10 cellular contexts compared by ENCODE assay signal in genomic region chr3:121529308-121529707, GRCh38. TPM values are rescaled to one million over a fixed set of nuclear protein-coding genes. Genes with fewer than 3 reads are reported as not detected.
DNase-seq lines count a peak whose midpoint lies in the region; ATAC-seq and TF ChIP-seq lines count a peak whose summit lies in the region.
"Had no signal": no experiment of that assay in that cellular context is flagged by ENCODE, and none has a peak within 500 bp of the region (broad histone marks: within the 10 kb centered on the region; RNA-seq: fewer than 3 reads in every experiment).

No MANE protein-coding gene starts in this region.

- POLR2A ChIA-PET in activated CD8-positive, alpha-beta T cell treated with anti-CD3 and anti-CD28 coated beads, Interleukin-2, amount 10 ng/mL, durations not matched to agents 7 days and 5 days (lab: Charles Lee): no interaction called here

- WGBS in aorta, 2 donors: 33 to 34% methylated on average over 3 of the region's 3 CpGs

- DNase-seq in D341Med (ENCODE audit: low spot score) (peak; percentile 44), HuH-7.5 (ENCODE audit: low spot score) (peak; percentile 18), T47D (ENCODE audit: low read depth in 1 of 2, low spot score in 1 of 2) (peak; percentile 10 to 16), lower lobe of right lung (no peak), GF-D8 (lab: John Stamatoyannopoulos, UW) (no peak), aorta (no peak), GM19240 (ENCODE audit: insufficient read length, low spot score) (no peak)
- DNase-seq in activated CD8-positive, alpha-beta T cell treated with anti-CD3 and anti-CD28 coated beads, Interleukin-2, amount 10 ng/mL, durations not matched to agents 7 days and 5 days: no peak

- CTCF ChIA-PET in activated CD8-positive, alpha-beta T cell treated with anti-CD3 and anti-CD28 coated beads, Interleukin-2, amount 10 ng/mL, durations not matched to agents 7 days and 5 days (lab: Charles Lee): interaction anchor here (0.7 to 2.0 kb wide), 2 partner anchors 13 to 180 kb away, joined by 3 to 6 read pairs; no protein-coding TSS in a partner anchor

- H3K36me3 ChIP-seq in lower lobe of right lung: no peaks in the 10 kb centered on the region
- H3K36me3 ChIP-seq in aorta (ENCODE audit: control insufficient read depth in 1 of 2, insufficient read depth in 2 of 2, low read length in 1 of 2): no peaks in the 10 kb centered on the region
- H3K36me3 ChIP-seq: right atrium auricular region had no signal

- TF ChIP-seq CTCF in lower lobe of right lung (IDR thresholded peaks at IDR 0.05): peak; percentile 17

- H3K36me3 Mint-ChIP-seq in activated CD8-positive, alpha-beta T cell treated with anti-CD3 and anti-CD28 coated beads, Interleukin-2, amount 10 ng/mL, durations not matched to agents 7 days and 5 days (ENCODE audit: low read depth): peaks cover 66% of the 10 kb centered on the region

- no peaks in the 10 kb centered on the region for H3K9me3 ChIP-seq in lower lobe of right lung
- no peaks in the 10 kb centered on the region for H3K9me3 ChIP-seq in aorta (ENCODE audit: control insufficient read depth, low read length)
- H3K9me3 ChIP-seq: right atrium auricular region had no signal

- H3K27ac ChIP-seq in lower lobe of right lung: no peak overlapping the region
- H3K27ac ChIP-seq in aorta (ENCODE audit: low read depth in 1 of 2, low read length in 2 of 2): no peak overlapping the region
- H3K27ac ChIP-seq: right atrium auricular region had no signal

- H3K4me1 ChIP-seq in lower lobe of right lung (no peaks in the 10 kb centered on the region), aorta (ENCODE audit: control insufficient read depth in 1 of 2, insufficient read depth in 2 of 2, low read length in 2 of 2) (no peaks in the 10 kb centered on the region)
- H3K4me1 ChIP-seq: right atrium auricular region had no signal

- in situ Hi-C loops in T47D (cut with HindIII; ENCODE audit: low pct_unique_long_range_greater_than_20kb, low sequenced_read_pairs): no loop called here

- H3K4me1 Mint-ChIP-seq in activated CD8-positive, alpha-beta T cell treated with anti-CD3 and anti-CD28 coated beads, Interleukin-2, amount 10 ng/mL, durations not matched to agents 7 days and 5 days (ENCODE audit: low read depth): no peaks in the 10 kb centered on the region

- H3K27me3 ChIP-seq in lower lobe of right lung (ENCODE audit: low read depth) (no peaks in the 10 kb centered on the region), aorta (ENCODE audit: control insufficient read depth in 1 of 2, insufficient read depth in 2 of 2, low read length in 1 of 2) (no peaks in the 10 kb centered on the region)
- H3K27me3 ChIP-seq: right atrium auricular region had no signal

- H3K9me3 Mint-ChIP-seq in activated CD8-positive, alpha-beta T cell treated with anti-CD3 and anti-CD28 coated beads, Interleukin-2, amount 10 ng/mL, durations not matched to agents 7 days and 5 days (ENCODE audit: insufficient read depth): no peaks in the 10 kb centered on the region

- H3K27ac Mint-ChIP-seq in activated CD8-positive, alpha-beta T cell treated with anti-CD3 and anti-CD28 coated beads, Interleukin-2, amount 10 ng/mL, durations not matched to agents 7 days and 5 days: no peak overlapping the region

- H3K4me3 Mint-ChIP-seq in activated CD8-positive, alpha-beta T cell treated with anti-CD3 and anti-CD28 coated beads, Interleukin-2, amount 10 ng/mL, durations not matched to agents 7 days and 5 days: no peak overlapping the region

- no peaks in the 10 kb centered on the region for H3K27me3 Mint-ChIP-seq in activated CD8-positive, alpha-beta T cell treated with anti-CD3 and anti-CD28 coated beads, Interleukin-2, amount 10 ng/mL, durations not matched to agents 7 days and 5 days (ENCODE audit: low read depth)

- H3K4me3 ChIP-seq in lower lobe of right lung (no peak overlapping the region), aorta (ENCODE audit: low read length in 2 of 2) (no peak overlapping the region)
- H3K4me3 ChIP-seq: right atrium auricular region had no signal

- intact Hi-C loops in lower lobe of right lung (cut with DNase I): no loop called here
- intact Hi-C loops in aorta (cut with DNase I): no loop called here

- ATAC-seq in lower lobe of right lung (no peak), aorta (ENCODE audit: low FRiP score) (no peak)
- no peak for ATAC-seq in activated CD8-positive, alpha-beta T cell treated with anti-CD3 and anti-CD28 coated beads, Interleukin-2, amount 10 ng/mL, durations not matched to agents 7 days and 5 days

RNA-seq across cellular contexts. Expression of gene POLQ, which starts 16.5 kb away (rescaled TPM):
- total RNA-seq in lower lobe of right lung: 0.56 TPM
- total RNA-seq in activated CD8-positive, alpha-beta T cell treated with anti-CD3 and anti-CD28 coated beads, Interleukin-2, amount 10 ng/mL, durations not matched to agents 7 days and 5 days: 10 to 100 TPM; 35.5 to 35.6 TPM
- total RNA-seq in aorta: under 1 TPM; 0.23 to 0.63 TPM
- polyA plus RNA-seq in aorta: under 1 TPM in 1 of 2 donors, not detected in 1; 0.13 TPM

RNA-seq across cellular contexts. Expression of gene ARGFX, which starts 38.4 kb away (rescaled TPM):
- total RNA-seq in lower lobe of right lung: not detected
- not detected for total RNA-seq in activated CD8-positive, alpha-beta T cell treated with anti-CD3 and anti-CD28 coated beads, Interleukin-2, amount 10 ng/mL, durations not matched to agents 7 days and 5 days
- not detected for total RNA-seq in aorta
- not detected for polyA plus RNA-seq in aorta
- total RNA-seq: H1, right atrium auricular region had no signal
- polyA plus RNA-seq: H1 had no signal

Comparison
In these comparisons a context has a peak if more than half of its experiments do, and no peak if none do; other contexts are left out.
1. DNase-seq: peak in D341Med (single experiment), HuH-7.5 (single experiment) and T47D (2 of 2); none in lower lobe of right lung (single experiment), GF-D8 (single experiment), activated CD8-positive, alpha-beta T cell treated with anti-CD3 and anti-CD28 coated beads, Interleukin-2, amount 10 ng/mL, durations not matched to agents 7 days and 5 days (single experiment), aorta (0 of 2) and GM19240 (single experiment).
2. RNA of gene POLQ, which starts 16.5 kb away (total RNA-seq): 35.5 to 35.6 TPM in activated CD8-positive, alpha-beta T cell treated with anti-CD3 and anti-CD28 coated beads, Interleukin-2, amount 10 ng/mL, durations not matched to agents 7 days and 5 days; 0.23 to 0.63 TPM in aorta and 0.56 TPM in lower lobe of right lung (single experiment); every median in the first group is over 10 times any median in the second.